Comparison of ENCODE assay signal across 12 cellular contexts in the genomic region with DNA sequence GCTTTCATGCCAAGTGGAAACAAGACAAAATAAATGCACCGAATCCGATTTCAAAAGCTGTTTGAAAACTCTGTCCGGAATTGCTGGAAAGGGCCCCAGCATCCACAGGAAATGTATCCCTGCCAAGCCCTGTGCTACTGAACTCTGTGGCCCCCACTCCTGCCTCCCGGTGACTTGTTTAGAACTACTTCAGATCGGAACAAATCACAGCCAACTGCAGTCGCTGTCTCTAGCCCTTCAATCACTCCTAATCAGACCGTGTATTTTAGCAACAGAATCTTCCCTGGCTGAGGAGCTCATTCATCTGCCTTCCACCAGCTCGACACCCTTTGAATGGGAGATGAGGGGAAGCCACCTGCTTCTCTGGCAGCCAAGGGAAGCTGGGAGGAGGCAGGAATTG.
DNase-seq lines count a peak whose midpoint lies in the region; ATAC-seq and TF ChIP-seq lines count a peak whose summit lies in the region.
"Had no signal": no experiment of that assay in that cellular context is flagged by ENCODE, and none has a peak within 500 bp of the region (broad histone marks: within the 10 kb centered on the region; RNA-seq: fewer than 3 reads in every experiment).

No MANE protein-coding gene starts in this region.

- DNase-seq in NCI-H2227 (lab: John Stamatoyannopoulos, UW; ENCODE audit: unreplicated experiment) (peak; percentile 26), choroid plexus epithelial cell (ENCODE audit: low read depth) (peak; percentile 26)
- DNase-seq: NCI-H748 treated with DMSO at 0.1 percent for 48 hours had no signal

- no peak for ATAC-seq in GM18519 (IDR thresholded peaks at IDR 0.05; ENCODE audit: low FRiP score, unreplicated experiment)
- no peak for ATAC-seq in GM18517 (IDR thresholded peaks at IDR 0.05; ENCODE audit: unreplicated experiment)
- ATAC-seq in GM19324 (IDR thresholded peaks at IDR 0.05; ENCODE audit: low FRiP score, unreplicated experiment) = no peak
- ATAC-seq in GM18520 (IDR thresholded peaks at IDR 0.05; ENCODE audit: unreplicated experiment) = no peak

- H3K4me1 ChIP-seq in ACC112 (ENCODE audit: control insufficient read depth, insufficient read depth, low read length, unreplicated experiment) (peaks cover 15% of the 10 kb centered on the region), mesodermal cell (ENCODE audit: control insufficient read depth, insufficient read depth, low read length, poor library complexity, severe bottlenecking) (peaks cover 30% of the 10 kb centered on the region)

- no peaks in the 10 kb centered on the region for H3K9me3 ChIP-seq in mesodermal cell (ENCODE audit: control insufficient read depth, low read length)
- H3K9me3 ChIP-seq: BLaER1 had no signal

- no peaks in the 10 kb centered on the region for H3K79me2 ChIP-seq in ACC112 (ENCODE audit: control insufficient read depth, insufficient read depth, low read length, unreplicated experiment)

- peak overlapping the region; percentile 39 for H2AFZ ChIP-seq in ACC112 (ENCODE audit: low read length, unreplicated experiment)

- TF ChIP-seq CTCF in choroid plexus epithelial cell (conservative IDR thresholded peaks at IDR 0.05; ENCODE audit: low read depth, low read length) = no peak

- 83 to 85% methylated on average over 7 of the region's 8 CpGs for WGBS in mesodermal cell (ENCODE audit: insufficient coverage in 2 of 2), 2 experiments

- H3K4me3 ChIP-seq in ACC112 (ENCODE audit: low read depth, low read length) (peak overlapping the region; percentile 53), choroid plexus epithelial cell (ENCODE audit: low read depth, low read length) (no peak overlapping the region), mesodermal cell (ENCODE audit: extremely low read depth, insufficient read depth, low read length, poor library complexity, severe bottlenecking) (no peak overlapping the region)
- H3K4me3 ChIP-seq: BLaER1, coronary artery had no signal

- no peak overlapping the region; the same call in 1 of the 2 replicates for H3K27ac ChIP-seq in ACC112 (ENCODE audit: low read depth, low read length)
- peak overlapping the region; percentile 63 for H3K27ac ChIP-seq in mesodermal cell (ENCODE audit: low read depth, low read length, severe bottlenecking)
- H3K27ac ChIP-seq: BLaER1, coronary artery, KMS-11 had no signal

- H3K27me3 ChIP-seq in ACC112 (ENCODE audit: insufficient read depth, low read length) = peaks cover 29% of the 10 kb centered on the region; the same call in 1 of the 2 replicates
- H3K27me3 ChIP-seq: BLaER1 had no signal

- H3K36me3 ChIP-seq in ACC112 (ENCODE audit: insufficient read depth, low read length) (no peaks in the 10 kb centered on the region), mesodermal cell (ENCODE audit: control insufficient read depth, insufficient read depth, low read length) (no peaks in the 10 kb centered on the region)
- H3K36me3 ChIP-seq: BLaER1 had no signal
